ENCODE assay signal across 8 cellular contexts in the genomic region with DNA sequence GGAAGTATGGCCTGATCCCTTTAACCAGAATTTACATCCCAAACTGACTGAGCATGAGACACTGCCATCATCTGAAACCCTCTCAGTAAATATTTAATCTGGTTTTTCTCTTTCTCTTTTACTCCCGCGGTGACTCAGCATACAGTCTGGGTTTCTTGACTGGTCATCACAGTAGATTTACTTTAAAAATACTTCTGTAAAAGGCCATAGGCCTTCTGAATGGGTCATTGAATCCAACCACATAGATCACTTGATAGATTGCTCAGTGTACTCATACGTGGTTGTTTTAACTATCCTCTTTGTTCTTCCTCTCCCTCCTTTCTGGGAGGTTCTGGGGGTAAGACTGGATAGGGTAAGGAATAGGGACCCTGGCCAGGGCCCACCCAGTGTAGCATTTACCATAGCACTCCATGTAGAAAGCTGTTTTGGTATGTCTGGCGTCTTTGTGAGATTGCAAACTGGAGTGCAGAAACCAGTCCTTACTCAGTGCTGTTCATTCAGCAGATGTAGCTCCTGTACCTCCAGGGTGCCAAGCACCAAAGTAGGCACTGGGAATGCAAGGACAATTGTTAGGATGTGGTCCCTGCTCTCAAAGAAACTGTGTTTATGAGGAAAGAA.
DNase-seq lines count a peak whose midpoint lies in the region; ATAC-seq and TF ChIP-seq lines count a peak whose summit lies in the region.

No MANE protein-coding gene starts in this region.

- no peak overlapping the region for H3K4me3 Mint-ChIP-seq in neural crest cell
- H3K4me3 Mint-ChIP-seq in activated T-helper 2 cell treated with anti-CD3 and anti-CD28 coated beads, Interferon-gamma antibody, Interleukin-2, Interleukin-4, amounts not matched to agents 10 μg/mL and 5 μg/mL and 100 μg/mL, durations not matched to agents 14 hours and 24 hours and 36 hours (ENCODE audit: low read depth): no peak overlapping the region

- H3K36me3 Mint-ChIP-seq in neural crest cell (ENCODE audit: low read depth): peaks cover 14% of the 10 kb centered on the region
- no peaks in the 10 kb centered on the region for H3K36me3 Mint-ChIP-seq in activated T-helper 2 cell treated with anti-CD3 and anti-CD28 coated beads, Interferon-gamma antibody, Interleukin-2, Interleukin-4, amounts not matched to agents 10 μg/mL and 5 μg/mL and 100 μg/mL, durations not matched to agents 14 hours and 24 hours and 36 hours (ENCODE audit: low read depth)

- intact Hi-C loops in activated T-helper 2 cell treated with anti-CD3 and anti-CD28 coated beads, Interferon-gamma antibody, Interleukin-2, Interleukin-4, amounts not matched to agents 10 μg/mL and 5 μg/mL and 100 μg/mL, durations not matched to agents 14 hours and 24 hours and 36 hours (cut with micrococcal nuclease): no loop called here

- no peak for DNase-seq in neural crest cell (ENCODE audit: low read depth, low spot score)
- DNase-seq in HEK293T (ENCODE audit: extremely low spot score): no peak
- no peak for DNase-seq in T-helper 2 cell
- DNase-seq in NCI-H1092 treated with DMSO at 0.1 percent for 48 hours (lab: John Stamatoyannopoulos, UW): no peak
- DNase-seq in activated T-helper 2 cell treated with anti-CD3 and anti-CD28 coated beads, Interferon-gamma antibody, Interleukin-2, Interleukin-4, amounts not matched to agents 10 μg/mL and 5 μg/mL and 100 μg/mL, durations not matched to agents 14 hours and 24 hours and 36 hours (ENCODE audit: low spot score): no peak

- H3K27me3 Mint-ChIP-seq in neural crest cell (ENCODE audit: low read depth): no peaks in the 10 kb centered on the region
- H3K27me3 Mint-ChIP-seq in activated T-helper 2 cell treated with anti-CD3 and anti-CD28 coated beads, Interferon-gamma antibody, Interleukin-2, Interleukin-4, amounts not matched to agents 10 μg/mL and 5 μg/mL and 100 μg/mL, durations not matched to agents 14 hours and 24 hours and 36 hours (ENCODE audit: low read depth): no peaks in the 10 kb centered on the region

- H3K9me3 Mint-ChIP-seq in neural crest cell: no peaks in the 10 kb centered on the region
- no peaks in the 10 kb centered on the region for H3K9me3 Mint-ChIP-seq in activated T-helper 2 cell treated with anti-CD3 and anti-CD28 coated beads, Interferon-gamma antibody, Interleukin-2, Interleukin-4, amounts not matched to agents 10 μg/mL and 5 μg/mL and 100 μg/mL, durations not matched to agents 14 hours and 24 hours and 36 hours

- peak; percentile 94 for ATAC-seq in GM18909 (IDR thresholded peaks at IDR 0.05; ENCODE audit: poor library complexity, unreplicated experiment)
- peak; percentile 91 for ATAC-seq in HG02943 (IDR thresholded peaks at IDR 0.05; ENCODE audit: low read depth, unreplicated experiment)
- peak; percentile 35 for ATAC-seq in SK-N-SH treated with all-trans-retinoic acid at 6 μM for 48 hours

- POLR2A ChIA-PET in HEK293T (lab: Yijun Ruan, JAX): no interaction called here

- H3K27ac Mint-ChIP-seq in neural crest cell (ENCODE audit: unreplicated experiment): peak overlapping the region; percentile 44
- H3K27ac Mint-ChIP-seq in activated T-helper 2 cell treated with anti-CD3 and anti-CD28 coated beads, Interferon-gamma antibody, Interleukin-2, Interleukin-4, amounts not matched to agents 10 μg/mL and 5 μg/mL and 100 μg/mL, durations not matched to agents 14 hours and 24 hours and 36 hours: no peak overlapping the region

- TF ChIP-seq CTCF in neural crest cell (conservative IDR thresholded peaks at IDR 0.05): no peak

- CTCF ChIA-PET in HEK293T (lab: Yijun Ruan, JAX): no interaction called here

- H3K4me1 Mint-ChIP-seq in neural crest cell: peaks cover 16% of the 10 kb centered on the region
- H3K4me1 Mint-ChIP-seq in activated T-helper 2 cell treated with anti-CD3 and anti-CD28 coated beads, Interferon-gamma antibody, Interleukin-2, Interleukin-4, amounts not matched to agents 10 μg/mL and 5 μg/mL and 100 μg/mL, durations not matched to agents 14 hours and 24 hours and 36 hours (ENCODE audit: low read depth): no peaks in the 10 kb centered on the region

TF ChIP-seq in SK-N-SH treated with all-trans-retinoic acid at 6 μM for 48 hours, 23 proteins besides CTCF, POLR2A, EP300 and RAD21 (continues in another document):
- TF ChIP-seq, protein P1, sequence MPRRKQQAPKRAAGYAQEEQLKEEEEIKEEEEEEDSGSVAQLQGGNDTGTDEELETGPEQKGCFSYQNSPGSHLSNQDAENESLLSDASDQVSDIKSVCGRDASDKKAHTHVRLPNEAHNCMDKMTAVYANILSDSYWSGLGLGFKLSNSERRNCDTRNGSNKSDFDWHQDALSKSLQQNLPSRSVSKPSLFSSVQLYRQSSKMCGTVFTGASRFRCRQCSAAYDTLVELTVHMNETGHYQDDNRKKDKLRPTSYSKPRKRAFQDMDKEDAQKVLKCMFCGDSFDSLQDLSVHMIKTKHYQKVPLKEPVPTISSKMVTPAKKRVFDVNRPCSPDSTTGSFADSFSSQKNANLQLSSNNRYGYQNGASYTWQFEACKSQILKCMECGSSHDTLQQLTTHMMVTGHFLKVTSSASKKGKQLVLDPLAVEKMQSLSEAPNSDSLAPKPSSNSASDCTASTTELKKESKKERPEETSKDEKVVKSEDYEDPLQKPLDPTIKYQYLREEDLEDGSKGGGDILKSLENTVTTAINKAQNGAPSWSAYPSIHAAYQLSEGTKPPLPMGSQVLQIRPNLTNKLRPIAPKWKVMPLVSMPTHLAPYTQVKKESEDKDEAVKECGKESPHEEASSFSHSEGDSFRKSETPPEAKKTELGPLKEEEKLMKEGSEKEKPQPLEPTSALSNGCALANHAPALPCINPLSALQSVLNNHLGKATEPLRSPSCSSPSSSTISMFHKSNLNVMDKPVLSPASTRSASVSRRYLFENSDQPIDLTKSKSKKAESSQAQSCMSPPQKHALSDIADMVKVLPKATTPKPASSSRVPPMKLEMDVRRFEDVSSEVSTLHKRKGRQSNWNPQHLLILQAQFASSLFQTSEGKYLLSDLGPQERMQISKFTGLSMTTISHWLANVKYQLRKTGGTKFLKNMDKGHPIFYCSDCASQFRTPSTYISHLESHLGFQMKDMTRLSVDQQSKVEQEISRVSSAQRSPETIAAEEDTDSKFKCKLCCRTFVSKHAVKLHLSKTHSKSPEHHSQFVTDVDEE (CRISPR knock-in tag; IDR thresholded peaks at IDR 0.05): no peak
- TF ChIP-seq RARB (CRISPR knock-in tag; IDR thresholded peaks at IDR 0.05): no peak
- TF ChIP-seq ARNTL (CRISPR knock-in tag; IDR thresholded peaks at IDR 0.05; ENCODE audit: borderline replicate concordance, low read depth): no peak
- no peak for TF ChIP-seq CSDC2 (CRISPR knock-in tag; IDR thresholded peaks at IDR 0.05)
- no peak for TF ChIP-seq TCF4 (CRISPR knock-in tag; IDR thresholded peaks at IDR 0.05; ENCODE audit: borderline replicate concordance)

TF ChIP-seq in HEK293T, 16 proteins besides CTCF, POLR2A, EP300 and RAD21:
- TF ChIP-seq FOXA1 (IDR thresholded peaks at IDR 0.05): no peak
- no peak for TF ChIP-seq ARNT (IDR thresholded peaks at IDR 0.05)
- no peak for TF ChIP-seq CTBP1 (IDR thresholded peaks at IDR 0.05; ENCODE audit: borderline replicate concordance)
- no peak for TF ChIP-seq ZNF384 (IDR thresholded peaks at IDR 0.05)

Comparison
In these comparisons a context has a peak if more than half of its experiments do, and no peak if none do; other contexts are left out.
1. ATAC-seq: peak in every context shown above with its lines; median percentile 94 in GM18909; 91 in HG02943; 35 in SK-N-SH treated with all-trans-retinoic acid at 6 μM for 48 hours.